Comparison of ENCODE assay signal across 8 cellular contexts in genomic region chr15:76057332-76058000, GRCh38. TPM values are rescaled to one million over a fixed set of nuclear protein-coding genes. Genes with fewer than 3 reads are reported as not detected.
DNase-seq lines count a peak whose midpoint lies in the region; ATAC-seq and TF ChIP-seq lines count a peak whose summit lies in the region.

No MANE protein-coding gene starts in this region.

- H3K9me3 Mint-ChIP-seq in chondrocyte (ENCODE audit: low read depth) (no peaks in the 10 kb centered on the region), mesothelial cell of epicardium (no peaks in the 10 kb centered on the region)

- H3K36me3 Mint-ChIP-seq in chondrocyte (ENCODE audit: low read depth) (no peaks in the 10 kb centered on the region), mesothelial cell of epicardium (no peaks in the 10 kb centered on the region)

- H3K4me3 Mint-ChIP-seq in chondrocyte (ENCODE audit: unreplicated experiment) (peak overlapping the region; percentile 47), mesothelial cell of epicardium (no peak overlapping the region)

- no peaks in the 10 kb centered on the region for H3F3A ChIP-seq in SU-DHL-6 (ENCODE audit: insufficient read depth)

- no peak overlapping the region for H2AFZ ChIP-seq in SU-DHL-6 (ENCODE audit: low read depth, low read length, severe bottlenecking)

- no peak overlapping the region for H3K4me3 ChIP-seq in SU-DHL-6 (ENCODE audit: insufficient read depth, low read length, poor library complexity, severe bottlenecking)
- H3K4me3 ChIP-seq in upper lobe of left lung: peak overlapping the region in 1 of 4 donors; percentile 35

- peak overlapping the region; percentile 6 for H3K4me2 ChIP-seq in SU-DHL-6 (ENCODE audit: low read depth, low read length, poor library complexity, severe bottlenecking)

- no peak overlapping the region for H3K9ac ChIP-seq in SU-DHL-6 (ENCODE audit: low read length)

- no peaks in the 10 kb centered on the region for H3K36me3 ChIP-seq in SU-DHL-6 (ENCODE audit: low read length)
- no peaks in the 10 kb centered on the region for H3K36me3 ChIP-seq in upper lobe of left lung

- no peaks in the 10 kb centered on the region for H3K9me2 ChIP-seq in SU-DHL-6 (replicated peaks; ENCODE audit: insufficient read depth, low read length)

- TF ChIP-seq CTCF in SU-DHL-6 (IDR thresholded peaks at IDR 0.05; ENCODE audit: insufficient read depth, low read length, poor library complexity, severe bottlenecking) (peak; percentile 71), chondrocyte (IDR thresholded peaks at IDR 0.05) (peak; percentile 92), mesothelial cell of epicardium (IDR thresholded peaks at IDR 0.05; ENCODE audit: unreplicated experiment) (peak; percentile 88), upper lobe of left lung (IDR thresholded peaks at IDR 0.05) (peak in 5 of 6 experiments; percentile 55 to 69 (median 60))

- no peaks in the 10 kb centered on the region for H4K20me1 ChIP-seq in SU-DHL-6 (ENCODE audit: low read depth, low read length)

- peaks cover 22 to 32% (median 26%) of the 10 kb centered on the region in 4 donors for H3K4me1 ChIP-seq in upper lobe of left lung

- no peak overlapping the region for H3K27ac Mint-ChIP-seq in chondrocyte (ENCODE audit: unreplicated experiment)
- no peak overlapping the region for H3K27ac Mint-ChIP-seq in mesothelial cell of epicardium

- H3K9me3 ChIP-seq in SU-DHL-6 (ENCODE audit: insufficient read depth, low read length) (no peaks in the 10 kb centered on the region), upper lobe of left lung (no peaks in the 10 kb centered on the region)

- H3K27me3 ChIP-seq in SU-DHL-6 (ENCODE audit: low read length) (no peaks in the 10 kb centered on the region), upper lobe of left lung (no peaks in the 10 kb centered on the region)

- H3K27me3 Mint-ChIP-seq in chondrocyte (ENCODE audit: low read depth) (peaks cover 48% of the 10 kb centered on the region), mesothelial cell of epicardium (ENCODE audit: low read depth) (peaks cover 19% of the 10 kb centered on the region)

- TF ChIP-seq EP300 in upper lobe of left lung (IDR thresholded peaks at IDR 0.05): no peak

- ATAC-seq in GM19043 (IDR thresholded peaks at IDR 0.05; ENCODE audit: low read depth, unreplicated experiment): peak; percentile 27
- ATAC-seq in upper lobe of left lung (ENCODE audit: low FRiP score in 2 of 2): peak in 1 of 2 donors; percentile 75
- no peak for ATAC-seq in GM19035 (IDR thresholded peaks at IDR 0.05; ENCODE audit: unreplicated experiment)

- H3K27ac ChIP-seq in SU-DHL-6 (ENCODE audit: low read depth, low read length): no peak overlapping the region
- H3K27ac ChIP-seq in upper lobe of left lung: no peak overlapping the region

- H3K79me2 ChIP-seq in SU-DHL-6 (ENCODE audit: insufficient read depth, low read length): no peaks in the 10 kb centered on the region

- H3K4me1 Mint-ChIP-seq in chondrocyte (ENCODE audit: low read depth) (peaks cover 10% of the 10 kb centered on the region), mesothelial cell of epicardium (peaks cover 10% of the 10 kb centered on the region)

- TF ChIP-seq POLR2A in upper lobe of left lung (IDR thresholded peaks at IDR 0.05): no peak

- peak; percentile 68 for DNase-seq in DMS114 treated with DMSO at 0.1 percent for 48 hours (lab: John Stamatoyannopoulos, UW; ENCODE audit: unreplicated experiment)
- DNase-seq in HS-27A (ENCODE audit: low read depth): peak; percentile 29
- no peak for DNase-seq in chondrocyte (ENCODE audit: low spot score)
- DNase-seq in mesothelial cell of epicardium (ENCODE audit: low spot score in 2 of 2, unreplicated experiment in 2 of 2): peak in 1 of 2 experiments; percentile 45
- no peak for DNase-seq in upper lobe of left lung

- WGBS in upper lobe of left lung, 2 donors: 3% methylated on average over 7 of the region's 7 CpGs

RNA-seq across cellular contexts. Expression of gene TMEM266, which starts 2.3 kb away (rescaled TPM):
- total RNA-seq in chondrocyte: 0.20 to 1.1 TPM (median 0.23 TPM) in 3 replicates
- 1.8 to 2.0 TPM (median 2.0 TPM) in 3 replicates for total RNA-seq in mesothelial cell of epicardium
- total RNA-seq in upper lobe of left lung: 1 to 10 TPM in 3 of 6 donors, under 1 TPM in 2, not detected in 1; 0.59 to 2.4 (median 1.2) TPM

RNA-seq across cellular contexts. Expression of gene NRG4, which starts 45.2 kb away (rescaled TPM):
- total RNA-seq in chondrocyte (not detected in 3 replicates), mesothelial cell of epicardium (7.6 to 8.7 TPM (median 7.6 TPM) in 3 replicates), upper lobe of left lung (1 to 10 TPM in 3 of 6 donors, under 1 TPM in 1, not detected in 2; 0.54 to 4.4 (median 1.7) TPM)

Comparison
In these comparisons a context has a peak if more than half of its experiments do, and no peak if none do; other contexts are left out.
1. DNase-seq: peak in DMS114 treated with DMSO at 0.1 percent for 48 hours (single experiment) and HS-27A (single experiment); none in chondrocyte (single experiment) and upper lobe of left lung (0 of 2).
2. Peak in every context shown above with its lines, with median percentiles within 50 percentile points of each other: CTCF ChIP-seq.